In the genomic region with DNA sequence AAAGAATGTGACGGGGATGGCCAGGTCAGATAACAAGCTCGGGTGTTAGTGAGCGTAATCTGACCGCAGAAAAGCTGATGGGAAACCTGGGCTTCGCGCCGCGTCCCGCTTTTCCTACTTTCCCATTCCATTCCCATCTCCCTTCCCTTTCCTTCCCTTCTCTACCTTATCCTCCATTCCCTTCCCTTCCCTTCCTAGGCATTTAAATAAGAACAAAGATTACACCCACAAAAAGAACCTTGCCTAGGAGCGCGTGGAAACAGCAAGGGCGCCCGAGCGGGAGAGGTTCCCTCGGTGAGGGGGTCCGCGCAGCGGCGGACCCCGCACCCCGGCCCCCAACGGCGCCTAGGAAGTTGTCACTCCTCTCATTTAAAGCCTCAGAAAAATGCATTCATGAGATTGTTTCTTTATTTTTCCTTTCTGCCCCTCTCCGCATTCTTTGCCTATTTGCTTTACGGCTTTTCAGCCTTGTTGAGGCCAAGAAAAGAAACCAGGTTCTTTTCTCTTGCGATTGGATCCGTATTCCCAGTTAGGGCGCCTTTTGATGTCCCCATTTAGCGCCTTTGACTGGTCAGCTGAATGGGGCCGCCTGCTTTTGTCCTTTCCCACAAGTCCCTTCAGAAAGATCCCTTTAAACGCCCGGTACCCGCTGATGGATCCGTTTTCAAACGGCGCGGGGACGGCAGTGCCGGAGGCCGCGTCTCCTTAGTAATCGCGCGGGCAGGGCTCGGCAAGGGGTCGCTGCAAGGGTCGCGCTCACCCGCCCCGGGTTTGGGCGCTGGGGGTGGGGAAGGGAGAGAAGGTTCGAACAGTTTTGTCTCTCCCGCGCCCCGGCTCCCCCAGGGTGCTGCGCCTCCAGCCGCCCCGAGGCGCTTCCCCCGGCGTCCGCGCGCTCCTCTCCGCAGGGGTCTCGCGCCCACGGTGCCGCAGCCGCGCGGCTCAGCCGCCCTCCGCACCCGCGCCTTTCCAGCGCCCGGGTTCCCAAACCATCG, we compare ENCODE assay signal across 10 cellular contexts. TPM values are rescaled to one million over a fixed set of nuclear protein-coding genes. Genes with fewer than 3 reads are reported as not detected.
A peak's percentile ranks its signal among the peaks of the same experiment; 100 is the strongest.
DNase-seq lines count a peak whose midpoint lies in the region; ATAC-seq and TF ChIP-seq lines count a peak whose summit lies in the region.
"Had no signal": no experiment of that assay in that cellular context is flagged by ENCODE, and none has a peak within 500 bp of the region (broad histone marks: within the 10 kb centered on the region; RNA-seq: fewer than 3 reads in every experiment).

No MANE protein-coding gene starts in this region.

- H3K4me3 ChIP-seq in adipocyte (ENCODE audit: low read length): peak overlapping the region; percentile 72
- H3K4me3 ChIP-seq in kidney epithelial cell (ENCODE audit: low read depth, low read length): peak overlapping the region; percentile 4
- peak overlapping the region; percentile 34 to 53 (median 43) for H3K4me3 ChIP-seq in stomach

- intact Hi-C loops in stomach (cut with DNase I; ENCODE audit: low total_unique reads): loop anchor here (10.0 kb wide), 2 partner anchors 186 to 626 kb away; a partner anchor contains a TSS

- no peak overlapping the region for H3K27ac ChIP-seq in stomach

- ATAC-seq in HG02938 (IDR thresholded peaks at IDR 0.05; ENCODE audit: unreplicated experiment): no peak
- no peak for ATAC-seq in HG02981 (IDR thresholded peaks at IDR 0.05; ENCODE audit: unreplicated experiment)

- peak; percentile 57 for DNase-seq in activated CD8-positive, alpha-beta memory T cell treated with anti-CD3 and anti-CD28 coated beads for 24 hours
- no peak for DNase-seq in activated CD8-positive, alpha-beta memory T cell treated with anti-CD3 and anti-CD28 coated beads, Interleukin-2, amount 50 U/mL, for 48 hours
- DNase-seq in adipocyte (ENCODE audit: low read depth) (peak; percentile 41), kidney epithelial cell (ENCODE audit: low read depth) (no peak), stomach (no peak), DMS153 (lab: John Stamatoyannopoulos, UW) (no peak)
- DNase-seq: caudate nucleus, DND-41 had no signal

- WGBS in stomach, 5 donors: 3 to 4% (median 3%) methylated on average over 44 to 79 of the region's 79 CpGs

- no peak for TF ChIP-seq EP300 in stomach (IDR thresholded peaks at IDR 0.05)

- TF ChIP-seq CTCF in kidney epithelial cell (IDR thresholded peaks at IDR 0.05; ENCODE audit: insufficient read depth, low read length, poor library complexity, severe bottlenecking) (no peak), stomach (IDR thresholded peaks at IDR 0.05) (no peak)

- H3K27me3 ChIP-seq in adipocyte (replicated peaks; ENCODE audit: control insufficient read depth, insufficient read depth, low read length) (peaks cover 91% of the 10 kb centered on the region), kidney epithelial cell (ENCODE audit: control insufficient read depth, insufficient read depth, low read length) (peaks cover 77% of the 10 kb centered on the region), stomach (peaks cover 35 to 98% (median 68%) of the 10 kb centered on the region in 3 donors)

- no peaks in the 10 kb centered on the region for H3K36me3 ChIP-seq in adipocyte (ENCODE audit: control insufficient read depth, insufficient read depth, low read length, severe bottlenecking)
- no peaks in the 10 kb centered on the region for H3K36me3 ChIP-seq in kidney epithelial cell (ENCODE audit: control insufficient read depth, insufficient read depth, low read length)
- no peaks in the 10 kb centered on the region for H3K36me3 ChIP-seq in stomach

- no peak overlapping the region for H3K9ac ChIP-seq in adipocyte (ENCODE audit: low read length)

- H3K4me1 ChIP-seq in adipocyte (ENCODE audit: control insufficient read depth, insufficient read depth, low read length) (no peaks in the 10 kb centered on the region), stomach (peaks cover 22 to 48% (median 38%) of the 10 kb centered on the region in 4 donors)

- no peak for TF ChIP-seq POLR2A in stomach (IDR thresholded peaks at IDR 0.05)

- H3K9me3 ChIP-seq in adipocyte (ENCODE audit: control insufficient read depth, low read length): no peaks in the 10 kb centered on the region
- H3K9me3 ChIP-seq in stomach: no peaks in the 10 kb centered on the region

RNA-seq across cellular contexts. Expression of a gene that starts 54.1 kb away (rescaled TPM):
- total RNA-seq in kidney epithelial cell: 94.1 and 100 TPM in 2 replicates
- total RNA-seq in stomach: 100 to 1,000 TPM in 1 of 5 donors, 10 to 100 TPM in 4; 15.8 to 130 (median 53.2) TPM
- 1 to 10 TPM; 2.4 to 9.1 (median 8.3) TPM for polyA plus RNA-seq in stomach

Comparison
In these comparisons a context has a peak if more than half of its experiments do, and no peak if none do; other contexts are left out.
1. DNase-seq: peak in activated CD8-positive, alpha-beta memory T cell treated with anti-CD3 and anti-CD28 coated beads for 24 hours (single experiment) and adipocyte (single experiment); none in activated CD8-positive, alpha-beta memory T cell treated with anti-CD3 and anti-CD28 coated beads, Interleukin-2, amount 50 U/mL, for 48 hours (single experiment), kidney epithelial cell (single experiment), stomach (single experiment) and DMS153 (single experiment).
2. H3K4me3 ChIP-seq: peak in every context shown above with its lines; median percentile 72 in adipocyte; 43 in stomach; 4 in kidney epithelial cell.